Comparison of ENCODE assay signal across 33 cellular contexts in genomic region chr1:118122234-118123004, GRCh38.
DNase-seq lines count a peak whose midpoint lies in the region; ATAC-seq, FAIRE-seq and TF ChIP-seq lines count a peak whose summit lies in the region.
"Had no signal": no experiment of that assay in that cellular context is flagged by ENCODE, and none has a peak within 500 bp of the region (broad histone marks: within the 10 kb centered on the region; RNA-seq: fewer than 3 reads in every experiment).

No MANE protein-coding gene starts in this region.

- no peak for TF ChIP-seq CTCF in RWPE1 (conservative IDR thresholded peaks at IDR 0.05; ENCODE audit: low read depth)
- no peak for TF ChIP-seq CTCF in keratinocyte (optimal IDR thresholded peaks at IDR 0.05 in 1 of 3, IDR thresholded peaks at IDR 0.05 in 1 of 3, conservative IDR thresholded peaks at IDR 0.05 in 1 of 3; ENCODE audit: extremely low read depth in 1 of 3, insufficient read depth in 2 of 3, low read length in 3 of 3)

- H3K27ac ChIP-seq in RWPE1 (no peak overlapping the region), keratinocyte (ENCODE audit: control insufficient read depth, insufficient read depth, low read length) (no peak overlapping the region), right cardiac atrium (ENCODE audit: low read length) (no peak overlapping the region)
- H3K27ac ChIP-seq: A549, coronary artery, neutrophil, sigmoid colon, testis, uterus had no signal

- CTCF ChIA-PET in RWPE1 (lab: Yijun Ruan, JAX): interaction anchor here (0.7 kb wide), 1 partner anchor 1035 kb away, joined by 3 read pairs; no protein-coding TSS in a partner anchor

- H3K27me3 ChIP-seq in keratinocyte (ENCODE audit: control insufficient read depth, extremely low read depth, insufficient read depth, low read length) (no peaks in the 10 kb centered on the region), right cardiac atrium (ENCODE audit: control insufficient read depth, insufficient read depth) (no peaks in the 10 kb centered on the region)
- H3K27me3 ChIP-seq: neutrophil, sigmoid colon, testis, uterus had no signal

- H3K4me3 ChIP-seq in keratinocyte (ENCODE audit: control insufficient read depth in 2 of 3, extremely low read depth in 1 of 3, insufficient read depth in 2 of 3, low read depth in 1 of 3, low read length in 3 of 3): no peak overlapping the region
- H3K4me3 ChIP-seq in right cardiac atrium (ENCODE audit: low read length): no peak overlapping the region
- H3K4me3 ChIP-seq: A549, coronary artery, sigmoid colon, testis, uterus had no signal

- H3K4me2 ChIP-seq in keratinocyte (ENCODE audit: control insufficient read depth, extremely low read depth, insufficient read depth, low read depth, low read length): peak overlapping the region; percentile 49
- H3K4me2 ChIP-seq: A549 had no signal

- H4K20me1 ChIP-seq in keratinocyte (ENCODE audit: control insufficient read depth, extremely low read depth, insufficient read depth, low read length): no peaks in the 10 kb centered on the region

- POLR2A ChIA-PET in RWPE1 (lab: Yijun Ruan, JAX; ENCODE audit: low non-redundant PET): no interaction called here

- peaks cover 15% of the 10 kb centered on the region for H3K4me1 ChIP-seq in keratinocyte (ENCODE audit: control insufficient read depth, extremely low read depth, insufficient read depth, low read length)
- H3K4me1 ChIP-seq in right cardiac atrium (ENCODE audit: control insufficient read depth, insufficient read depth, low read length): peaks cover 2% of the 10 kb centered on the region
- H3K4me1 ChIP-seq: A549, sigmoid colon, testis, uterus had no signal

- H2AFZ ChIP-seq in keratinocyte (ENCODE audit: control insufficient read depth, low read length): no peak overlapping the region

- H3K9ac ChIP-seq in keratinocyte (ENCODE audit: control insufficient read depth, extremely low read depth, insufficient read depth, low read length): no peak overlapping the region

- intact Hi-C loops in right cardiac atrium (cut with DNase I): no loop called here

- dilution Hi-C loops in keratinocyte (cut with MboI; ENCODE audit: extremely low pct_ligation_motif_present, low sequenced_read_pairs): no loop called here

- no peaks in the 10 kb centered on the region for H3K36me3 ChIP-seq in keratinocyte (ENCODE audit: control insufficient read depth in 2 of 2, extremely low read depth in 1 of 2, insufficient read depth in 2 of 2, low read length in 2 of 2)
- H3K36me3 ChIP-seq: neutrophil, sigmoid colon, uterus had no signal

- H3K9me1 ChIP-seq in keratinocyte (ENCODE audit: control insufficient read depth, extremely low read depth, insufficient read depth, low read length): no peaks in the 10 kb centered on the region

- H3K79me2 ChIP-seq in keratinocyte (ENCODE audit: control insufficient read depth, insufficient read depth, low read length): no peaks in the 10 kb centered on the region

- no peak for ATAC-seq in HG03139 (IDR thresholded peaks at IDR 0.05; ENCODE audit: unreplicated experiment)
- ATAC-seq in HG03095 (IDR thresholded peaks at IDR 0.05; ENCODE audit: unreplicated experiment): no peak
- ATAC-seq in right cardiac atrium: no peak
- ATAC-seq: A549; activated CD4-positive, alpha-beta T cell treated with anti-CD3 and anti-CD28 coated beads for 36 hours; activated CD8-positive, alpha-beta T cell treated with anti-CD3 and anti-CD28 coated beads, Interleukin-2, amount 10 ng/mL, durations not matched to agents 7 days and 5 days; HCT116; left lobe of liver; SK-N-SH treated with all-trans-retinoic acid at 6 μM for 48 hours; T-helper 17 cell had no signal

- WGBS in right cardiac atrium: 72% methylated on average over 4 of the region's 4 CpGs

- FAIRE-seq in keratinocyte (lab: Jason Lieb, UNC): peak; percentile 99
- FAIRE-seq: A549, GM19239 had no signal

- DNase-seq in Daoy (ENCODE audit: low read depth): peak; percentile 74
- DNase-seq in HPDE6-E6E7 (ENCODE audit: extremely low spot score): peak; percentile 26
- peak; percentile 48 for DNase-seq in RWPE1 (ENCODE audit: low spot score)
- DNase-seq in keratinocyte (ENCODE audit: low read depth, low spot score): peak; percentile 66
- no peak for DNase-seq in Ammon's horn (ENCODE audit: low spot score)
- DNase-seq in right cardiac atrium: no peak
- DNase-seq: activated CD4-positive, alpha-beta T cell treated with anti-CD3 and anti-CD28 coated beads for 36 hours; activated CD8-positive, alpha-beta T cell treated with anti-CD3 and anti-CD28 coated beads, Interleukin-2, amount 10 ng/mL, durations not matched to agents 7 days and 5 days; AML-193; aorta; CD8-positive, alpha-beta memory T cell; DMS 273 treated with DMSO at 0.1 percent for 48 hours; endodermal cell; GF-D8; hypothalamus; immature natural killer cell; NCI-H2029; NCI-H2227 treated with DMSO at 0.1 percent for 48 hours; NCI-H82; sigmoid colon; stimulated activated naive CD4-positive, alpha-beta T cell treated with Interleukin-2 at 50 U/mL for 16 hours; T-helper 17 cell; testis; uterus had no signal

- H3K9me3 ChIP-seq in keratinocyte (ENCODE audit: control insufficient read depth, low read depth, low read length) (no peaks in the 10 kb centered on the region), right cardiac atrium (ENCODE audit: control insufficient read depth, low read length) (no peaks in the 10 kb centered on the region)
- H3K9me3 ChIP-seq: A549, neutrophil, sigmoid colon, testis, uterus had no signal

Comparison
In these comparisons a context has a peak if more than half of its experiments do, and no peak if none do; other contexts are left out.
1. DNase-seq: peak in Daoy (single experiment), HPDE6-E6E7 (single experiment), RWPE1 (single experiment) and keratinocyte (single experiment); none in Ammon's horn (single experiment) and right cardiac atrium (0 of 3).